In the genomic region with DNA sequence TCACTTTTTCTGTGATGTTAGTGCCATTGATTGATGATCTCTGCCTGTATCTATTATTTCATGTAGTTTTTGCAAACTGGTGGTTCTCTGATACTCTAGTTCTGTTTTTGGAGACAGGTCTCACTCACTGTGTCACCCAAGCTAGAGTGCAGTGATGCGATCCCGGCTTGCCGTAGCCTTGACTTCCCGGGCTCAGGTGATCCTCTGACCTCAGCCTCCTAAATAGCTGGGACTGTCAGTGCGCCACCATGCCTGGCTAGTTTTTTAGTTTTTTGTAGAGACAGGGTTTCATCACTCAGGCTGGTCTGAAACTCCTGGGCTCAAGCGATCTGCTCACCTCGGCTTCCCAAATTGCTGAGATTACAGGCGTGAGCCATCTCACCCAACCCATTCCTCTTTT, we compare ENCODE assay signal across 2 cellular contexts.
TF ChIP-seq lines count a peak whose summit lies in the region.

No MANE protein-coding gene starts in this region.

TF ChIP-seq in SK-N-SH, 30 proteins besides CTCF, POLR2A, EP300 and RAD21 (continued from another document):
- TF ChIP-seq, protein P1, sequence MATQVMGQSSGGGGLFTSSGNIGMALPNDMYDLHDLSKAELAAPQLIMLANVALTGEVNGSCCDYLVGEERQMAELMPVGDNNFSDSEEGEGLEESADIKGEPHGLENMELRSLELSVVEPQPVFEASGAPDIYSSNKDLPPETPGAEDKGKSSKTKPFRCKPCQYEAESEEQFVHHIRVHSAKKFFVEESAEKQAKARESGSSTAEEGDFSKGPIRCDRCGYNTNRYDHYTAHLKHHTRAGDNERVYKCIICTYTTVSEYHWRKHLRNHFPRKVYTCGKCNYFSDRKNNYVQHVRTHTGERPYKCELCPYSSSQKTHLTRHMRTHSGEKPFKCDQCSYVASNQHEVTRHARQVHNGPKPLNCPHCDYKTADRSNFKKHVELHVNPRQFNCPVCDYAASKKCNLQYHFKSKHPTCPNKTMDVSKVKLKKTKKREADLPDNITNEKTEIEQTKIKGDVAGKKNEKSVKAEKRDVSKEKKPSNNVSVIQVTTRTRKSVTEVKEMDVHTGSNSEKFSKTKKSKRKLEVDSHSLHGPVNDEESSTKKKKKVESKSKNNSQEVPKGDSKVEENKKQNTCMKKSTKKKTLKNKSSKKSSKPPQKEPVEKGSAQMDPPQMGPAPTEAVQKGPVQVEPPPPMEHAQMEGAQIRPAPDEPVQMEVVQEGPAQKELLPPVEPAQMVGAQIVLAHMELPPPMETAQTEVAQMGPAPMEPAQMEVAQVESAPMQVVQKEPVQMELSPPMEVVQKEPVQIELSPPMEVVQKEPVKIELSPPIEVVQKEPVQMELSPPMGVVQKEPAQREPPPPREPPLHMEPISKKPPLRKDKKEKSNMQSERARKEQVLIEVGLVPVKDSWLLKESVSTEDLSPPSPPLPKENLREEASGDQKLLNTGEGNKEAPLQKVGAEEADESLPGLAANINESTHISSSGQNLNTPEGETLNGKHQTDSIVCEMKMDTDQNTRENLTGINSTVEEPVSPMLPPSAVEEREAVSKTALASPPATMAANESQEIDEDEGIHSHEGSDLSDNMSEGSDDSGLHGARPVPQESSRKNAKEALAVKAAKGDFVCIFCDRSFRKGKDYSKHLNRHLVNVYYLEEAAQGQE (IDR thresholded peaks at IDR 0.05; ENCODE audit: low read depth, low read length), result no peak
- no peak for TF ChIP-seq ELF1 (IDR thresholded peaks at IDR 0.05)
- no peak for TF ChIP-seq GATA2 (CRISPR knock-in tag; IDR thresholded peaks at IDR 0.05)

TF ChIP-seq in SK-N-SH treated with all-trans-retinoic acid at 6 μM for 48 hours, 23 proteins besides CTCF, POLR2A, EP300 and RAD21 (continued from another document):
- TF ChIP-seq TSHZ2 (CRISPR knock-in tag; IDR thresholded peaks at IDR 0.05) (no peak), CSDC2 (CRISPR knock-in tag; IDR thresholded peaks at IDR 0.05) (no peak), ZC3H10 (CRISPR knock-in tag; IDR thresholded peaks at IDR 0.05) (no peak), PATZ1 (CRISPR knock-in tag; IDR thresholded peaks at IDR 0.05; ENCODE audit: borderline replicate concordance) (no peak), BACH2 (CRISPR knock-in tag; IDR thresholded peaks at IDR 0.05; ENCODE audit: borderline replicate concordance) (no peak), SNAI2 (CRISPR knock-in tag; IDR thresholded peaks at IDR 0.05) (no peak), ZNF565 (CRISPR knock-in tag; conservative IDR thresholded peaks at IDR 0.05; ENCODE audit: low read depth) (no peak), ZNF70 (CRISPR knock-in tag; IDR thresholded peaks at IDR 0.05) (no peak), ESRRG (CRISPR knock-in tag; IDR thresholded peaks at IDR 0.05) (no peak), RARB (CRISPR knock-in tag; IDR thresholded peaks at IDR 0.05) (no peak), ARNTL (CRISPR knock-in tag; IDR thresholded peaks at IDR 0.05; ENCODE audit: borderline replicate concordance, low read depth) (no peak), ZFP30 (CRISPR knock-in tag; IDR thresholded peaks at IDR 0.05) (no peak), PPARA (CRISPR knock-in tag; IDR thresholded peaks at IDR 0.05; ENCODE audit: borderline replicate concordance) (no peak), ISL1 (CRISPR knock-in tag; IDR thresholded peaks at IDR 0.05) (no peak)
- TF ChIP-seq, protein P2, sequence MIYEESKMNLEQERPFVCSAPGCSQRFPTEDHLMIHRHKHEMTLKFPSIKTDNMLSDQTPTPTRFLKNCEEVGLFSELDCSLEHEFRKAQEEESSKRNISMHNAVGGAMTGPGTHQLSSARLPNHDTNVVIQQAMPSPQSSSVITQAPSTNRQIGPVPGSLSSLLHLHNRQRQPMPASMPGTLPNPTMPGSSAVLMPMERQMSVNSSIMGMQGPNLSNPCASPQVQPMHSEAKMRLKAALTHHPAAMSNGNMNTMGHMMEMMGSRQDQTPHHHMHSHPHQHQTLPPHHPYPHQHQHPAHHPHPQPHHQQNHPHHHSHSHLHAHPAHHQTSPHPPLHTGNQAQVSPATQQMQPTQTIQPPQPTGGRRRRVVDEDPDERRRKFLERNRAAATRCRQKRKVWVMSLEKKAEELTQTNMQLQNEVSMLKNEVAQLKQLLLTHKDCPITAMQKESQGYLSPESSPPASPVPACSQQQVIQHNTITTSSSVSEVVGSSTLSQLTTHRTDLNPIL (CRISPR knock-in tag; IDR thresholded peaks at IDR 0.05; ENCODE audit: low read depth), result no peak
